ENCODE assay signal across 1 cellular context in the genomic region with DNA sequence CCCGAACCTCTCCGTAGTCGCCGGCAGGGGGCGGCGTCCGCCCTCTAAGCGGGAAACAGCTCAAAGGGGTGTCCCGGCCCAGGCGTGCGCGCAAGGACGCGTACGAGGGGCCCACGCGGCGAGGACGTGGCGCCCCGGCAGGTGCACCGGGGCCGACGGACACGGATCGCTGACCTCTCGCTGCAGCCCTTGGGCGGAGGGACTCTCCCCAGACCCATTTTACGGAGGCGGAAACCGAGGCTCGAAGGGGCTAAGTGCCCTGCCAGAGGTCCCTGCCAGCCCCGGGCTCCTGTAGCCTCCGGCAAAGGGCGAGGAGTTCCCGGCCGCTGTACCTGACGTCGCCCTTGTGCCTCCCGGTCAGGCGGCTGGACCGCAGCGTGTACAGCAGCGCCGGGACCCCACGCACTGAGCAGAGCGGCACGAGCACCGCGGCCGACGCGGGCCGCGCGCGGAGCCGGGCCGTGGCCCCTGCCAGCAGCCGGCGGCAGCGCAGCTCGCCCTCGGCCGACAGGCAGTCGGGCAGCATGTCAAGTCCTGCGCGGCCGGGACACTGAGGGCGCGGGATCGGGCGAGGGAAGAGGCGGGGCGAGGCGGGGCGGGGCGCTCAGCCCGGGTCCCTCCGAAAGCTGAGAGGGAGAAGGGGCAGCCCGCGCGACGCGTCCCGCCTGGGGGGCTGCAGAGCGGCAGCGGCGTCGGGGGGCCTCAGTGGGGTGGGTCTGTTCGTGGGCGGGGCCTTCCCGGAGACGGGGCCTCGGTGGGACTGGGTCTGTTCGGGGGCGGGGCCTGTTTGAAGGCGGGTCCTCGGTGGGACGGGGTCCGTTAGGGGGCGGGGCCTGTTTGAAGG.
TF ChIP-seq lines count a peak whose summit lies in the region.

A gene with protein sequence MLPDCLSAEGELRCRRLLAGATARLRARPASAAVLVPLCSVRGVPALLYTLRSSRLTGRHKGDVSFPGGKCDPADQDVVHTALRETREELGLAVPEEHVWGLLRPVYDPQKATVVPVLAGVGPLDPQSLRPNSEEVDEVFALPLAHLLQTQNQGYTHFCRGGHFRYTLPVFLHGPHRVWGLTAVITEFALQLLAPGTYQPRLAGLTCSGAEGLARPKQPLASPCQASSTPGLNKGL (minus strand): TSS at position 552 of the 844 bp plus-strand sequence. CDS start 26 bp downstream, at position 526.

TF ChIP-seq in HepG2, 621 proteins besides CTCF, POLR2A, EP300 and RAD21 (continued from another document and continues in another):
- no peak for TF ChIP-seq GFI1 (CRISPR knock-in tag; IDR thresholded peaks at IDR 0.05; ENCODE audit: borderline replicate concordance)
- TF ChIP-seq HES4 (CRISPR knock-in tag; IDR thresholded peaks at IDR 0.05; ENCODE audit: borderline replicate concordance): no peak; the same call in none of the 2 replicates
- no peak for TF ChIP-seq CC2D1A (CRISPR knock-in tag; IDR thresholded peaks at IDR 0.05)
- TF ChIP-seq, protein P1, sequence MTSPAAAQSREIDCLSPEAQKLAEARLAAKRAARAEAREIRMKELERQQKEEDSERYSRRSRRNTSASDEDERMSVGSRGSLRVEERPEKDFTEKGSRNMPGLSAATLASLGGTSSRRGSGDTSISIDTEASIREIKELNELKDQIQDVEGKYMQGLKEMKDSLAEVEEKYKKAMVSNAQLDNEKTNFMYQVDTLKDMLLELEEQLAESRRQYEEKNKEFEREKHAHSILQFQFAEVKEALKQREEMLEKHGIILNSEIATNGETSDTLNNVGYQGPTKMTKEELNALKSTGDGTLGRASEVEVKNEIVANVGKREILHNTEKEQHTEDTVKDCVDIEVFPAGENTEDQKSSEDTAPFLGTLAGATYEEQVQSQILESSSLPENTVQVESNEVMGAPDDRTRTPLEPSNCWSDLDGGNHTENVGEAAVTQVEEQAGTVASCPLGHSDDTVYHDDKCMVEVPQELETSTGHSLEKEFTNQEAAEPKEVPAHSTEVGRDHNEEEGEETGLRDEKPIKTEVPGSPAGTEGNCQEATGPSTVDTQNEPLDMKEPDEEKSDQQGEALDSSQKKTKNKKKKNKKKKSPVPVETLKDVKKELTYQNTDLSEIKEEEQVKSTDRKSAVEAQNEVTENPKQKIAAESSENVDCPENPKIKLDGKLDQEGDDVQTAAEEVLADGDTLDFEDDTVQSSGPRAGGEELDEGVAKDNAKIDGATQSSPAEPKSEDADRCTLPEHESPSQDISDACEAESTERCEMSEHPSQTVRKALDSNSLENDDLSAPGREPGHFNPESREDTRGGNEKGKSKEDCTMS (CRISPR knock-in tag; conservative IDR thresholded peaks at IDR 0.05): no peak
- no peak for TF ChIP-seq ZNF33A (CRISPR knock-in tag; IDR thresholded peaks at IDR 0.05; ENCODE audit: borderline replicate concordance)
- TF ChIP-seq, protein P2, sequence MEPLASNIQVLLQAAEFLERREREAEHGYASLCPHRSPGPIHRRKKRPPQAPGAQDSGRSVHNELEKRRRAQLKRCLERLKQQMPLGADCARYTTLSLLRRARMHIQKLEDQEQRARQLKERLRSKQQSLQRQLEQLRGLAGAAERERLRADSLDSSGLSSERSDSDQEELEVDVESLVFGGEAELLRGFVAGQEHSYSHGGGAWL (CRISPR knock-in tag; IDR thresholded peaks at IDR 0.05): peak; percentile 73; the same call in 1 of the 2 replicates
- TF ChIP-seq MXI1 (IDR thresholded peaks at IDR 0.05; ENCODE audit: borderline replicate concordance, low read depth, low read length): peak; percentile 65; the same call in 1 of the 3 replicates
- TF ChIP-seq, protein P3, sequence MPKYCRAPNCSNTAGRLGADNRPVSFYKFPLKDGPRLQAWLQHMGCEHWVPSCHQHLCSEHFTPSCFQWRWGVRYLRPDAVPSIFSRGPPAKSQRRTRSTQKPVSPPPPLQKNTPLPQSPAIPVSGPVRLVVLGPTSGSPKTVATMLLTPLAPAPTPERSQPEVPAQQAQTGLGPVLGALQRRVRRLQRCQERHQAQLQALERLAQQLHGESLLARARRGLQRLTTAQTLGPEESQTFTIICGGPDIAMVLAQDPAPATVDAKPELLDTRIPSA (CRISPR knock-in tag; IDR thresholded peaks at IDR 0.05; ENCODE audit: borderline replicate concordance): no peak
- peak; percentile 61 for TF ChIP-seq ZNF331 (CRISPR knock-in tag; IDR thresholded peaks at IDR 0.05)
- TF ChIP-seq ZNF430 (CRISPR knock-in tag; IDR thresholded peaks at IDR 0.05): peak; percentile 56; the same call in 1 of the 2 replicates
- TF ChIP-seq, protein P4, sequence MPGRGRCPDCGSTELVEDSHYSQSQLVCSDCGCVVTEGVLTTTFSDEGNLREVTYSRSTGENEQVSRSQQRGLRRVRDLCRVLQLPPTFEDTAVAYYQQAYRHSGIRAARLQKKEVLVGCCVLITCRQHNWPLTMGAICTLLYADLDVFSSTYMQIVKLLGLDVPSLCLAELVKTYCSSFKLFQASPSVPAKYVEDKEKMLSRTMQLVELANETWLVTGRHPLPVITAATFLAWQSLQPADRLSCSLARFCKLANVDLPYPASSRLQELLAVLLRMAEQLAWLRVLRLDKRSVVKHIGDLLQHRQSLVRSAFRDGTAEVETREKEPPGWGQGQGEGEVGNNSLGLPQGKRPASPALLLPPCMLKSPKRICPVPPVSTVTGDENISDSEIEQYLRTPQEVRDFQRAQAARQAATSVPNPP (CRISPR knock-in tag; IDR thresholded peaks at IDR 0.05): no peak
- TF ChIP-seq, protein P5, sequence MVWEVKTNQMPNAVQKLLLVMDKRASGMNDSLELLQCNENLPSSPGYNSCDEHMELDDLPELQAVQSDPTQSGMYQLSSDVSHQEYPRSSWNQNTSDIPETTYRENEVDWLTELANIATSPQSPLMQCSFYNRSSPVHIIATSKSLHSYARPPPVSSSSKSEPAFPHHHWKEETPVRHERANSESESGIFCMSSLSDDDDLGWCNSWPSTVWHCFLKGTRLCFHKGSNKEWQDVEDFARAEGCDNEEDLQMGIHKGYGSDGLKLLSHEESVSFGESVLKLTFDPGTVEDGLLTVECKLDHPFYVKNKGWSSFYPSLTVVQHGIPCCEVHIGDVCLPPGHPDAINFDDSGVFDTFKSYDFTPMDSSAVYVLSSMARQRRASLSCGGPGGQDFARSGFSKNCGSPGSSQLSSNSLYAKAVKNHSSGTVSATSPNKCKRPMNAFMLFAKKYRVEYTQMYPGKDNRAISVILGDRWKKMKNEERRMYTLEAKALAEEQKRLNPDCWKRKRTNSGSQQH (CRISPR knock-in tag; IDR thresholded peaks at IDR 0.05; ENCODE audit: low read depth): no peak
- no peak for TF ChIP-seq RFX1 (IDR thresholded peaks at IDR 0.05)
- no peak for TF ChIP-seq TCF12 (IDR thresholded peaks at IDR 0.05)
- peak; percentile 34; the same call in 1 of the 2 replicates for TF ChIP-seq TCF12 (CRISPR knock-in tag; IDR thresholded peaks at IDR 0.05)
- peak; percentile 28; the same call in 1 of the 2 replicates for TF ChIP-seq ZNF121 (CRISPR knock-in tag; IDR thresholded peaks at IDR 0.05)
- no peak; the same call in 1 of the 2 replicates for TF ChIP-seq ZNF607 (CRISPR knock-in tag; IDR thresholded peaks at IDR 0.05; ENCODE audit: borderline replicate concordance)
- no peak for TF ChIP-seq ZNF709 (CRISPR knock-in tag; IDR thresholded peaks at IDR 0.05)
- TF ChIP-seq, protein P6, sequence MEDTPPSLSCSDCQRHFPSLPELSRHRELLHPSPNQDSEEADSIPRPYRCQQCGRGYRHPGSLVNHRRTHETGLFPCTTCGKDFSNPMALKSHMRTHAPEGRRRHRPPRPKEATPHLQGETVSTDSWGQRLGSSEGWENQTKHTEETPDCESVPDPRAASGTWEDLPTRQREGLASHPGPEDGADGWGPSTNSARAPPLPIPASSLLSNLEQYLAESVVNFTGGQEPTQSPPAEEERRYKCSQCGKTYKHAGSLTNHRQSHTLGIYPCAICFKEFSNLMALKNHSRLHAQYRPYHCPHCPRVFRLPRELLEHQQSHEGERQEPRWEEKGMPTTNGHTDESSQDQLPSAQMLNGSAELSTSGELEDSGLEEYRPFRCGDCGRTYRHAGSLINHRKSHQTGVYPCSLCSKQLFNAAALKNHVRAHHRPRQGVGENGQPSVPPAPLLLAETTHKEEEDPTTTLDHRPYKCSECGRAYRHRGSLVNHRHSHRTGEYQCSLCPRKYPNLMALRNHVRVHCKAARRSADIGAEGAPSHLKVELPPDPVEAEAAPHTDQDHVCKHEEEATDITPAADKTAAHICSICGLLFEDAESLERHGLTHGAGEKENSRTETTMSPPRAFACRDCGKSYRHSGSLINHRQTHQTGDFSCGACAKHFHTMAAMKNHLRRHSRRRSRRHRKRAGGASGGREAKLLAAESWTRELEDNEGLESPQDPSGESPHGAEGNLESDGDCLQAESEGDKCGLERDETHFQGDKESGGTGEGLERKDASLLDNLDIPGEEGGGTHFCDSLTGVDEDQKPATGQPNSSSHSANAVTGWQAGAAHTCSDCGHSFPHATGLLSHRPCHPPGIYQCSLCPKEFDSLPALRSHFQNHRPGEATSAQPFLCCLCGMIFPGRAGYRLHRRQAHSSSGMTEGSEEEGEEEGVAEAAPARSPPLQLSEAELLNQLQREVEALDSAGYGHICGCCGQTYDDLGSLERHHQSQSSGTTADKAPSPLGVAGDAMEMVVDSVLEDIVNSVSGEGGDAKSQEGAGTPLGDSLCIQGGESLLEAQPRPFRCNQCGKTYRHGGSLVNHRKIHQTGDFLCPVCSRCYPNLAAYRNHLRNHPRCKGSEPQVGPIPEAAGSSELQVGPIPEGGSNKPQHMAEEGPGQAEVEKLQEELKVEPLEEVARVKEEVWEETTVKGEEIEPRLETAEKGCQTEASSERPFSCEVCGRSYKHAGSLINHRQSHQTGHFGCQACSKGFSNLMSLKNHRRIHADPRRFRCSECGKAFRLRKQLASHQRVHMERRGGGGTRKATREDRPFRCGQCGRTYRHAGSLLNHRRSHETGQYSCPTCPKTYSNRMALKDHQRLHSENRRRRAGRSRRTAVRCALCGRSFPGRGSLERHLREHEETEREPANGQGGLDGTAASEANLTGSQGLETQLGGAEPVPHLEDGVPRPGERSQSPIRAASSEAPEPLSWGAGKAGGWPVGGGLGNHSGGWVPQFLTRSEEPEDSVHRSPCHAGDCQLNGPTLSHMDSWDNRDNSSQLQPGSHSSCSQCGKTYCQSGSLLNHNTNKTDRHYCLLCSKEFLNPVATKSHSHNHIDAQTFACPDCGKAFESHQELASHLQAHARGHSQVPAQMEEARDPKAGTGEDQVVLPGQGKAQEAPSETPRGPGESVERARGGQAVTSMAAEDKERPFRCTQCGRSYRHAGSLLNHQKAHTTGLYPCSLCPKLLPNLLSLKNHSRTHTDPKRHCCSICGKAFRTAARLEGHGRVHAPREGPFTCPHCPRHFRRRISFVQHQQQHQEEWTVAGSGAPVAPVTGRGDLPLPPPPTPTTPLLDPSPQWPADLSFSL (CRISPR knock-in tag; IDR thresholded peaks at IDR 0.05): 0 out of 2 replicates have a peak, but pooled peaks have one; percentile 4
- no peak for TF ChIP-seq SCMH1 (CRISPR knock-in tag; IDR thresholded peaks at IDR 0.05; ENCODE audit: borderline replicate concordance)
- TF ChIP-seq, protein P7, sequence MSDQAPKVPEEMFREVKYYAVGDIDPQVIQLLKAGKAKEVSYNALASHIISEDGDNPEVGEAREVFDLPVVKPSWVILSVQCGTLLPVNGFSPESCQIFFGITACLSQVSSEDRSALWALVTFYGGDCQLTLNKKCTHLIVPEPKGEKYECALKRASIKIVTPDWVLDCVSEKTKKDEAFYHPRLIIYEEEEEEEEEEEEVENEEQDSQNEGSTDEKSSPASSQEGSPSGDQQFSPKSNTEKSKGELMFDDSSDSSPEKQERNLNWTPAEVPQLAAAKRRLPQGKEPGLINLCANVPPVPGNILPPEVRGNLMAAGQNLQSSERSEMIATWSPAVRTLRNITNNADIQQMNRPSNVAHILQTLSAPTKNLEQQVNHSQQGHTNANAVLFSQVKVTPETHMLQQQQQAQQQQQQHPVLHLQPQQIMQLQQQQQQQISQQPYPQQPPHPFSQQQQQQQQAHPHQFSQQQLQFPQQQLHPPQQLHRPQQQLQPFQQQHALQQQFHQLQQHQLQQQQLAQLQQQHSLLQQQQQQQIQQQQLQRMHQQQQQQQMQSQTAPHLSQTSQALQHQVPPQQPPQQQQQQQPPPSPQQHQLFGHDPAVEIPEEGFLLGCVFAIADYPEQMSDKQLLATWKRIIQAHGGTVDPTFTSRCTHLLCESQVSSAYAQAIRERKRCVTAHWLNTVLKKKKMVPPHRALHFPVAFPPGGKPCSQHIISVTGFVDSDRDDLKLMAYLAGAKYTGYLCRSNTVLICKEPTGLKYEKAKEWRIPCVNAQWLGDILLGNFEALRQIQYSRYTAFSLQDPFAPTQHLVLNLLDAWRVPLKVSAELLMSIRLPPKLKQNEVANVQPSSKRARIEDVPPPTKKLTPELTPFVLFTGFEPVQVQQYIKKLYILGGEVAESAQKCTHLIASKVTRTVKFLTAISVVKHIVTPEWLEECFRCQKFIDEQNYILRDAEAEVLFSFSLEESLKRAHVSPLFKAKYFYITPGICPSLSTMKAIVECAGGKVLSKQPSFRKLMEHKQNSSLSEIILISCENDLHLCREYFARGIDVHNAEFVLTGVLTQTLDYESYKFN (CRISPR knock-in tag; conservative IDR thresholded peaks at IDR 0.05): no peak
- no peak for TF ChIP-seq ZNF720 (CRISPR knock-in tag; IDR thresholded peaks at IDR 0.05)
- TF ChIP-seq ATAD3A (CRISPR knock-in tag; IDR thresholded peaks at IDR 0.05): no peak
- no peak for TF ChIP-seq SP1 (IDR thresholded peaks at IDR 0.05)
- TF ChIP-seq SP1 (CRISPR knock-in tag; IDR thresholded peaks at IDR 0.05): peak; percentile 61; the same call in 1 of the 2 replicates
- TF ChIP-seq, protein P8, sequence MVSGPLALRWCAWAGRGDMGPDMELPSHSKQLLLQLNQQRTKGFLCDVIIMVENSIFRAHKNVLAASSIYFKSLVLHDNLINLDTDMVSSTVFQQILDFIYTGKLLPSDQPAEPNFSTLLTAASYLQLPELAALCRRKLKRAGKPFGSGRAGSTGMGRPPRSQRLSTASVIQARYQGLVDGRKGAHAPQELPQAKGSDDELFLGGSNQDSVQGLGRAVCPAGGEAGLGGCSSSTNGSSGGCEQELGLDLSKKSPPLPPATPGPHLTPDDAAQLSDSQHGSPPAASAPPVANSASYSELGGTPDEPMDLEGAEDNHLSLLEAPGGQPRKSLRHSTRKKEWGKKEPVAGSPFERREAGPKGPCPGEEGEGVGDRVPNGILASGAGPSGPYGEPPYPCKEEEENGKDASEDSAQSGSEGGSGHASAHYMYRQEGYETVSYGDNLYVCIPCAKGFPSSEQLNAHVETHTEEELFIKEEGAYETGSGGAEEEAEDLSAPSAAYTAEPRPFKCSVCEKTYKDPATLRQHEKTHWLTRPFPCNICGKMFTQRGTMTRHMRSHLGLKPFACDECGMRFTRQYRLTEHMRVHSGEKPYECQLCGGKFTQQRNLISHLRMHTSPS (CRISPR knock-in tag; IDR thresholded peaks at IDR 0.05; ENCODE audit: low read depth): no peak
- no peak for TF ChIP-seq GATA4 (IDR thresholded peaks at IDR 0.05; ENCODE audit: borderline replicate concordance, low read depth)
- TF ChIP-seq, protein P9, sequence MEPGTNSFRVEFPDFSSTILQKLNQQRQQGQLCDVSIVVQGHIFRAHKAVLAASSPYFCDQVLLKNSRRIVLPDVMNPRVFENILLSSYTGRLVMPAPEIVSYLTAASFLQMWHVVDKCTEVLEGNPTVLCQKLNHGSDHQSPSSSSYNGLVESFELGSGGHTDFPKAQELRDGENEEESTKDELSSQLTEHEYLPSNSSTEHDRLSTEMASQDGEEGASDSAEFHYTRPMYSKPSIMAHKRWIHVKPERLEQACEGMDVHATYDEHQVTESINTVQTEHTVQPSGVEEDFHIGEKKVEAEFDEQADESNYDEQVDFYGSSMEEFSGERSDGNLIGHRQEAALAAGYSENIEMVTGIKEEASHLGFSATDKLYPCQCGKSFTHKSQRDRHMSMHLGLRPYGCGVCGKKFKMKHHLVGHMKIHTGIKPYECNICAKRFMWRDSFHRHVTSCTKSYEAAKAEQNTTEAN (CRISPR knock-in tag; conservative IDR thresholded peaks at IDR 0.05): no peak; the same call in 1 of the 2 replicates
